ENCODE assay signal across 18 cellular contexts in the genomic region with DNA sequence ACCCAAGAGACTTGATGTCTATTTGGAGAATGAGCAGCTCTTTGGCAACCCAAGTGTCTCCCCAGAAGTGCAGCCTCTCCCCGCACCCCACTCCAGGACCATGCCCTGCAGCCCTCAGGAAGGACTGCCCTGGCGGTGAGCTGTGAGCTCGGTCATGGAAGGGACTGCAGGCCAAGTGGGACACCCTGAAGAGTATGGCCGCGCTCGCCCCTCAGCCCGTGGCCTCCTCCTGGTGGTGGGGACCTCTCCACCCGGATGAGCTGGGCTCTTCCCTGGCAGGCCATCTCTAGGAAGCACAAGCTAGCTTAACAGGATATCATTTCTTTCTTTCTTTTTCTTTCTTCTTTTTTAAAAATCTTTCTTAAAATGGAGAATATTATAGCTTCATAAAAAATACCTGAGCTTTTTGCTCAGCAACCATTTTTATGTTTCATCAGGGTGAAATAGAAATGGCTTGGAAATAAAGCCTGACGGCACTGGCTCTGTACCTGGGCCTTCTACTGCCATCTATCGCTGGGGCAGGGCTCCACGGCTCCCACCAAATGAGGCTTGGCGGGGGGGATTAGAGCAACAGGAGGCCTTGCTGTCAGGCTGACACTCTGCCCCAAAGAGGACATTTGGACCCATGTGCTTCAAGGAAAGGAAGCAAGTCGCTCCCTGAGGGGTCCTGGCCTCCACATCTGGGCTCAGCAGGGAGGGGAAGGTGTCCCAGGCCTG.
A peak's percentile ranks its signal among the peaks of the same experiment; 100 is the strongest.
DNase-seq lines count a peak whose midpoint lies in the region; ATAC-seq and TF ChIP-seq lines count a peak whose summit lies in the region.
"Had no signal": no experiment of that assay in that cellular context is flagged by ENCODE, and none has a peak within 500 bp of the region (broad histone marks: within the 10 kb centered on the region; RNA-seq: fewer than 3 reads in every experiment).

No MANE protein-coding gene starts in this region.

- intact Hi-C loops in CD8-positive, alpha-beta T cell (cut with DNase I, micrococcal nuclease), result no loop called here
- intact Hi-C loops in Caco-2 (cut with micrococcal nuclease; ENCODE audit: unreplicated experiment), result no loop called here

- CTCF ChIA-PET in AG04450 (lab: Charles Lee), result interaction anchor here (1.6 kb wide), 1 partner anchor 432 kb away, joined by 5 read pairs; no protein-coding TSS in a partner anchor
- CTCF ChIA-PET in HEK293 (lab: Yijun Ruan, JAX), result interaction anchor here (0.6 to 1.1 kb wide), 5 partner anchors 21 to 231 kb away, joined by 3 read pairs; no protein-coding TSS in a partner anchor
- CTCF ChIA-PET in RWPE1 (lab: Yijun Ruan, JAX), result no interaction called here
- CTCF ChIA-PET in CD8-positive, alpha-beta T cell (lab: Charles Lee), result no interaction called here
- CTCF ChIA-PET in Caco-2 (lab: Charles Lee), result interaction anchor here (0.6 to 1.4 kb wide), 4 partner anchors 21 to 433 kb away, joined by 3 to 5 read pairs (median 4); no protein-coding TSS in a partner anchor

- no peaks in the 10 kb centered on the region for H3K27me3 Mint-ChIP-seq in CD8-positive, alpha-beta T cell (ENCODE audit: low read depth)
- peaks cover 6% of the 10 kb centered on the region for H3K27me3 Mint-ChIP-seq in Caco-2 (ENCODE audit: insufficient read depth, unreplicated experiment)
- H3K27me3 Mint-ChIP-seq: activated CD4-positive, alpha-beta T cell treated with anti-CD3 and anti-CD28 coated beads, Interleukin-2, amount 10 ng/mL, durations not matched to agents 7 days and 5 days; activated naive CD4-positive, alpha-beta T cell treated with anti-CD3 and anti-CD28 coated beads, Interleukin-2, amount 50 U/mL, for 24 hours had no signal

- no peak overlapping the region for H2AFZ ChIP-seq in hepatocyte

- no peaks in the 10 kb centered on the region for H4K20me1 ChIP-seq in hepatocyte (ENCODE audit: insufficient read depth, poor library complexity, severe bottlenecking)
- H4K20me1 ChIP-seq: BLaER1 had no signal

- no peaks in the 10 kb centered on the region for H3K36me3 Mint-ChIP-seq in CD8-positive, alpha-beta T cell
- no peaks in the 10 kb centered on the region for H3K36me3 Mint-ChIP-seq in Caco-2 (ENCODE audit: insufficient read depth, unreplicated experiment)
- H3K36me3 Mint-ChIP-seq: activated naive CD4-positive, alpha-beta T cell treated with anti-CD3 and anti-CD28 coated beads, Interleukin-2, amount 50 U/mL, for 24 hours; naive thymus-derived CD8-positive, alpha-beta T cell had no signal

- ATAC-seq in CD8-positive, alpha-beta T cell, result no peak
- ATAC-seq in GM19455 (IDR thresholded peaks at IDR 0.05; ENCODE audit: unreplicated experiment), result no peak
- ATAC-seq: gastrocnemius medialis; naive thymus-derived CD8-positive, alpha-beta T cell had no signal

- H3K27ac Mint-ChIP-seq in CD8-positive, alpha-beta T cell, result no peak overlapping the region
- H3K27ac Mint-ChIP-seq in Caco-2 (ENCODE audit: unreplicated experiment), result no peak overlapping the region
- H3K27ac Mint-ChIP-seq: activated CD4-positive, alpha-beta T cell treated with anti-CD3 and anti-CD28 coated beads, Interleukin-2, amount 10 ng/mL, durations not matched to agents 7 days and 5 days; activated naive CD4-positive, alpha-beta T cell treated with anti-CD3 and anti-CD28 coated beads, Interleukin-2, amount 50 U/mL, for 24 hours; naive thymus-derived CD8-positive, alpha-beta T cell had no signal

- H3K27me3 ChIP-seq in AG04450 (ENCODE audit: control insufficient read depth, insufficient read depth, low read length) (no peaks in the 10 kb centered on the region), hepatocyte (no peaks in the 10 kb centered on the region), Caco-2 (replicated peaks; ENCODE audit: control insufficient read depth, insufficient read depth, low read length) (no peaks in the 10 kb centered on the region)
- no peaks in the 10 kb centered on the region for H3K27me3 ChIP-seq in CD8-positive, alpha-beta T cell (ENCODE audit: insufficient read depth, low read length)
- H3K27me3 ChIP-seq: BLaER1, cardiac muscle cell, gastrocnemius medialis, SJSA1 had no signal

- WGBS in hepatocyte (ENCODE audit: low lambda C conversion rate, missing lambda C conversion rate), result 89% methylated on average over 13 of the region's 13 CpGs

- H3K79me2 ChIP-seq in hepatocyte, result no peaks in the 10 kb centered on the region

- TF ChIP-seq CTCF in AG04450 (IDR thresholded peaks at IDR 0.05; ENCODE audit: low read depth, low read length) (0 out of 2 replicates have a peak, but pooled peaks have one; percentile 8), HEK293 (tag by site-specific recombination; IDR thresholded peaks at IDR 0.05) (no peak), RWPE1 (conservative IDR thresholded peaks at IDR 0.05; ENCODE audit: low read depth) (no peak), hepatocyte (IDR thresholded peaks at IDR 0.05; ENCODE audit: poor library complexity) (peak; percentile 4), Caco-2 (IDR thresholded peaks at IDR 0.05; ENCODE audit: insufficient read depth in 1 of 2, low read depth in 1 of 2, low read length in 1 of 2, severe bottlenecking in 1 of 2, unreplicated experiment in 1 of 2) (peak in 1 of 2 experiments; percentile 19)
- no peak for TF ChIP-seq CTCF in CD8-positive, alpha-beta T cell (IDR thresholded peaks at IDR 0.05)

- no peaks in the 10 kb centered on the region for H3K4me1 Mint-ChIP-seq in CD8-positive, alpha-beta T cell (ENCODE audit: low read depth)
- H3K4me1 Mint-ChIP-seq in Caco-2 (ENCODE audit: low read depth, unreplicated experiment), result no peaks in the 10 kb centered on the region
- H3K4me1 Mint-ChIP-seq: activated CD4-positive, alpha-beta T cell treated with anti-CD3 and anti-CD28 coated beads, Interleukin-2, amount 10 ng/mL, durations not matched to agents 7 days and 5 days; activated naive CD4-positive, alpha-beta T cell treated with anti-CD3 and anti-CD28 coated beads, Interleukin-2, amount 50 U/mL, for 24 hours; naive thymus-derived CD8-positive, alpha-beta T cell had no signal

- H3K4me1 ChIP-seq in HEK293 (ENCODE audit: control insufficient read depth, insufficient read depth, low read length) (peaks cover 7% of the 10 kb centered on the region; the same call in 1 of the 2 replicates), hepatocyte (ENCODE audit: insufficient read depth) (peaks cover 20% of the 10 kb centered on the region), Caco-2 (no peaks in the 10 kb centered on the region)
- no peaks in the 10 kb centered on the region for H3K4me1 ChIP-seq in CD8-positive, alpha-beta T cell (ENCODE audit: insufficient read depth, low read length)
- H3K4me1 ChIP-seq: gastrocnemius medialis had no signal

- no peaks in the 10 kb centered on the region for H3K36me3 ChIP-seq in HEK293 (ENCODE audit: control insufficient read depth in 2 of 2, insufficient read depth in 1 of 2, low read length in 2 of 2)
- no peaks in the 10 kb centered on the region for H3K36me3 ChIP-seq in hepatocyte (replicated peaks; ENCODE audit: insufficient read depth, low read depth)
- H3K36me3 ChIP-seq in CD8-positive, alpha-beta T cell (ENCODE audit: insufficient read depth, low read length), result no peaks in the 10 kb centered on the region
- no peaks in the 10 kb centered on the region for H3K36me3 ChIP-seq in Caco-2 (ENCODE audit: control insufficient read depth, insufficient read depth, low read length)
- H3K36me3 ChIP-seq: BLaER1, cardiac muscle cell, gastrocnemius medialis, SJSA1 had no signal

- H3K4me3 ChIP-seq in AG04450 (ENCODE audit: low read depth, low read length) (no peak overlapping the region), HEK293 (ENCODE audit: low read depth, low read length) (no peak overlapping the region), hepatocyte (no peak overlapping the region), Caco-2 (ENCODE audit: low read depth, low read length) (no peak overlapping the region)
- no peak overlapping the region for H3K4me3 ChIP-seq in CD8-positive, alpha-beta T cell (ENCODE audit: low read depth, low read length)
- H3K4me3 ChIP-seq: BLaER1, cardiac muscle cell, gastrocnemius medialis, SJSA1 had no signal

- H3K4me3 Mint-ChIP-seq in CD8-positive, alpha-beta T cell, result no peak overlapping the region
- H3K4me3 Mint-ChIP-seq in Caco-2 (ENCODE audit: unreplicated experiment), result no peak overlapping the region
- H3K4me3 Mint-ChIP-seq: activated CD4-positive, alpha-beta T cell treated with anti-CD3 and anti-CD28 coated beads, Interleukin-2, amount 10 ng/mL, durations not matched to agents 7 days and 5 days; activated naive CD4-positive, alpha-beta T cell treated with anti-CD3 and anti-CD28 coated beads, Interleukin-2, amount 50 U/mL, for 24 hours; naive thymus-derived CD8-positive, alpha-beta T cell had no signal

- POLR2A ChIA-PET in AG04450 (lab: Yijun Ruan, JAX) (no interaction called here), HEK293 (lab: Yijun Ruan, JAX) (no interaction called here), RWPE1 (lab: Yijun Ruan, JAX; ENCODE audit: low non-redundant PET) (no interaction called here), Caco-2 (lab: Charles Lee) (no interaction called here)
- POLR2A ChIA-PET in CD8-positive, alpha-beta T cell (lab: Charles Lee), result no interaction called here

- H3K9me3 Mint-ChIP-seq in CD8-positive, alpha-beta T cell, result no peaks in the 10 kb centered on the region
- H3K9me3 Mint-ChIP-seq in Caco-2 (ENCODE audit: unreplicated experiment), result no peaks in the 10 kb centered on the region
- H3K9me3 Mint-ChIP-seq: activated CD4-positive, alpha-beta T cell treated with anti-CD3 and anti-CD28 coated beads, Interleukin-2, amount 10 ng/mL, durations not matched to agents 7 days and 5 days; activated naive CD4-positive, alpha-beta T cell treated with anti-CD3 and anti-CD28 coated beads, Interleukin-2, amount 50 U/mL, for 24 hours; naive thymus-derived CD8-positive, alpha-beta T cell had no signal

- BruUV-seq in Caco-2 (replicated peaks; lab: Mats Ljungman, UMichigan), result no TSS peak

- no peaks in the 10 kb centered on the region for H3K9me2 ChIP-seq in hepatocyte (replicated peaks; ENCODE audit: insufficient read depth)

- peaks cover 4% of the 10 kb centered on the region; the same call in 1 of the 2 replicates for H3K9me3 ChIP-seq in AG04450 (ENCODE audit: control insufficient read depth, insufficient read depth, low read length)
- no peaks in the 10 kb centered on the region for H3K9me3 ChIP-seq in HEK293 (ENCODE audit: control insufficient read depth, insufficient read depth, low read depth, low read length)
- no peaks in the 10 kb centered on the region for H3K9me3 ChIP-seq in hepatocyte (ENCODE audit: low read depth)
- no peaks in the 10 kb centered on the region for H3K9me3 ChIP-seq in CD8-positive, alpha-beta T cell (ENCODE audit: low read length)
- no peaks in the 10 kb centered on the region for H3K9me3 ChIP-seq in Caco-2
- H3K9me3 ChIP-seq: BLaER1, gastrocnemius medialis, SJSA1 had no signal

- H3K27ac ChIP-seq in AG04450 (ENCODE audit: low read depth, low read length) (no peak overlapping the region), HEK293 (ENCODE audit: extremely low read depth, low read depth, low read length) (no peak overlapping the region), RWPE1 (peak overlapping the region; percentile 3; the same call in 1 of the 2 replicates), hepatocyte (no peak overlapping the region)
- no peak overlapping the region for H3K27ac ChIP-seq in CD8-positive, alpha-beta T cell (ENCODE audit: low read depth, low read length)
- H3K27ac ChIP-seq: BLaER1, cardiac muscle cell, gastrocnemius medialis, SJSA1 had no signal

- H3K4me2 ChIP-seq in hepatocyte, result no peak overlapping the region
- H3K4me2 ChIP-seq: BLaER1 had no signal

- DNase-seq in AG04450 (ENCODE audit: low read depth, low spot score) (no peak), RWPE1 (ENCODE audit: low spot score) (no peak), hepatocyte (ENCODE audit: low spot score) (no peak), Caco-2 (no peak), dedifferentiated amniotic fluid mesenchymal stem cell (ENCODE audit: extremely low spot score) (no peak)
- no peak for DNase-seq in CD8-positive, alpha-beta T cell
- DNase-seq: activated CD4-positive, alpha-beta T cell treated with anti-CD3 and anti-CD28 coated beads, Interleukin-2, amount 10 ng/mL, durations not matched to agents 7 days and 5 days; activated T-cell treated with anti-CD3 and anti-CD28 coated beads, Interleukin-2, amount 50 U/mL, for 1 hour; DMS79 treated with DMSO at 0.1 percent for 48 hours; gastrocnemius medialis; KBM-7; naive thymus-derived CD8-positive, alpha-beta T cell had no signal

Comparison
In these comparisons a context has a peak if more than half of its experiments do, and no peak if none do; other contexts are left out.
1. CTCF ChIP-seq: peak in AG04450 (single experiment) and hepatocyte (single experiment); none in HEK293 (single experiment), RWPE1 (single experiment) and CD8-positive, alpha-beta T cell (single experiment).
2. CTCF ChIA-PET loops: an anchor here in AG04450 (1.6 kb wide), HEK293 (0.6 to 1.1 kb wide) and Caco-2 (0.6 to 1.4 kb wide); none called in RWPE1 and CD8-positive, alpha-beta T cell.